Comparison of ENCODE assay signal across 1 cellular context in genomic region chr9:2012347-2012746, GRCh38.
TF ChIP-seq lines count a peak whose summit lies in the region.

No MANE protein-coding gene starts in this region.

TF ChIP-seq in GM12878, 131 proteins besides CTCF, POLR2A, EP300 and RAD21 (continued from another document and continues in another):
- no peak for TF ChIP-seq CUX1 (IDR thresholded peaks at IDR 0.05; ENCODE audit: insufficient replicate concordance, low read depth, low read length)
- peak; percentile 59; the same call in 1 of the 2 replicates for TF ChIP-seq PAX5 (IDR thresholded peaks at IDR 0.05; ENCODE audit: borderline replicate concordance, low read depth, low read length)
- TF ChIP-seq CHD1 (IDR thresholded peaks at IDR 0.05; ENCODE audit: low read depth, low read length) = no peak
- TF ChIP-seq REST (IDR thresholded peaks at IDR 0.05; ENCODE audit: low read depth, low read length) = no peak
- TF ChIP-seq TBL1XR1 (IDR thresholded peaks at IDR 0.05; ENCODE audit: low read depth, low read length) = no peak
- TF ChIP-seq KLF5 (IDR thresholded peaks at IDR 0.05; ENCODE audit: partially characterized antibody) = no peak
- no peak for TF ChIP-seq USF2 (IDR thresholded peaks at IDR 0.05; ENCODE audit: borderline replicate concordance, low read depth, low read length)
- no peak for TF ChIP-seq BRCA1 (IDR thresholded peaks at IDR 0.05; ENCODE audit: low read depth, low read length)
- no peak for TF ChIP-seq EZH2 (IDR thresholded peaks at IDR 0.05; ENCODE audit: borderline replicate concordance, control insufficient read depth, low read depth, low read length)
- TF ChIP-seq SMAD1 (IDR thresholded peaks at IDR 0.05; ENCODE audit: low read depth, partially characterized antibody) = no peak
- no peak for TF ChIP-seq HSF1 (IDR thresholded peaks at IDR 0.05; ENCODE audit: low read depth, low read length)
- TF ChIP-seq NKRF (conservative IDR thresholded peaks at IDR 0.05) = no peak
- no peak for TF ChIP-seq ESRRA (IDR thresholded peaks at IDR 0.05; ENCODE audit: low read length)
- TF ChIP-seq FOS (IDR thresholded peaks at IDR 0.05; ENCODE audit: borderline replicate concordance, extremely low read depth, insufficient read length) = no peak
- no peak for TF ChIP-seq NR2C2 (IDR thresholded peaks at IDR 0.05; ENCODE audit: borderline replicate concordance, control insufficient read depth, insufficient read length, low read depth)
- no peak for TF ChIP-seq YY1 (IDR thresholded peaks at IDR 0.05; ENCODE audit: low read depth, low read length)
- TF ChIP-seq TCF12 (IDR thresholded peaks at IDR 0.05; ENCODE audit: low read depth, low read length) = peak; percentile 60; the same call in 1 of the 2 replicates
- no peak for TF ChIP-seq E2F8 (IDR thresholded peaks at IDR 0.05; ENCODE audit: low read depth, partially characterized antibody)
- no peak for TF ChIP-seq PAX8 (IDR thresholded peaks at IDR 0.05)
- TF ChIP-seq SKIL (IDR thresholded peaks at IDR 0.05; ENCODE audit: low read depth, poor library complexity, severe bottlenecking) = peak; percentile 59
- no peak for TF ChIP-seq ZBTB11 (CRISPR knock-in tag; IDR thresholded peaks at IDR 0.05)
- TF ChIP-seq SUZ12 (IDR thresholded peaks at IDR 0.05; ENCODE audit: unreplicated experiment) = no peak
- TF ChIP-seq ZNF384 (IDR thresholded peaks at IDR 0.05; ENCODE audit: borderline replicate concordance, low read depth, low read length) = no peak
- no peak for TF ChIP-seq PBX3 (IDR thresholded peaks at IDR 0.05; ENCODE audit: insufficient replicate concordance, low read depth, low read length)
- peak; percentile 42; the same call in 1 of the 2 replicates for TF ChIP-seq IKZF1 (conservative IDR thresholded peaks at IDR 0.05)
- TF ChIP-seq IRF5 (IDR thresholded peaks at IDR 0.05; ENCODE audit: borderline replicate concordance) = no peak
